ENCODE assay signal across 8 cellular contexts in the genomic region with DNA sequence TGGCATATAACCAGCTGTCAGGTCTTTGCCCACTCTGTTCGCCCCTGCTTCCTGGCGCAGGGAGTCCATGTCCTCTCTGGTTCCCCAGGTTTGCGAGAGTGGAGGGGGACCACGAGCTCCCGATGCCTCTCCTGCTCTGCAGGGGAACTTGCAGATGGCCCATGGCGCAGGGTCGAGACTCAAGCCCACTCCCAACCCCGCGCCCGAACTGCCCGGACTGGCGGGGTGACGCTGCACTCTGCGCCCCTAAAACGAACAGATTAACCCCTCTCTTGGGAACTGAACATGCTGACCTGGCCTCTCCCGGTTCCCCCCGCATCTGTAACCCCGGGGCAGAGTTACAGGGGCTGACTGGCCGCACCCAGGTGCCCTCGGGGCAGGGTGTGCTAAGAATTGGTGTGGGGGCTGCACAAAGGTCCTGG. TPM values are rescaled to one million over a fixed set of nuclear protein-coding genes. Genes with fewer than 3 reads are reported as not detected.
A peak's percentile ranks its signal among the peaks of the same experiment; 100 is the strongest.
DNase-seq lines count a peak whose midpoint lies in the region; ATAC-seq and TF ChIP-seq lines count a peak whose summit lies in the region.

No MANE protein-coding gene starts in this region.

- CTCF ChIA-PET in activated naive CD4-positive, alpha-beta T cell treated with anti-CD3 and anti-CD28 coated beads, Interleukin-2, amount 10 ng/mL, durations not matched to agents 7 days and 5 days (lab: Charles Lee) = interaction anchor here (0.8 to 4.0 kb wide), 4 partner anchors 11 to 84 kb away, joined by 3 to 26 read pairs (median 4); no protein-coding TSS in a partner anchor

- peaks cover 31% of the 10 kb centered on the region for H3K27me3 Mint-ChIP-seq in activated naive CD4-positive, alpha-beta T cell treated with anti-CD3 and anti-CD28 coated beads, Interleukin-2, amount 10 ng/mL, durations not matched to agents 7 days and 5 days

- TF ChIP-seq POLR2A in adrenal gland (IDR thresholded peaks at IDR 0.05) = no peak
- no peak for TF ChIP-seq POLR2A in lower leg skin (IDR thresholded peaks at IDR 0.05)
- no peak for TF ChIP-seq POLR2A in upper lobe of left lung (IDR thresholded peaks at IDR 0.05)

- TF ChIP-seq EP300 in upper lobe of left lung (IDR thresholded peaks at IDR 0.05) = no peak

- ATAC-seq in upper lobe of left lung (ENCODE audit: low FRiP score in 2 of 2) = no peak

- no peak for DNase-seq in activated naive CD4-positive, alpha-beta T cell treated with anti-CD3 and anti-CD28 coated beads, Interleukin-2, amount 10 ng/mL, durations not matched to agents 7 days and 5 days
- DNase-seq in activated naive CD4-positive, alpha-beta T cell treated with anti-CD3 and anti-CD28 coated beads, Interleukin-2, amount 50 U/mL, for 16 hours = no peak
- peak in 1 of 7 donors; percentile 19 for DNase-seq in adrenal gland
- DNase-seq in lower leg skin (ENCODE audit: low spot score in 2 of 2) = peak in 1 of 2 donors; percentile 87
- DNase-seq in upper lobe of left lung = no peak
- no peak for DNase-seq in NCI-H146 (lab: John Stamatoyannopoulos, UW)
- DNase-seq in NCI-H128 (lab: John Stamatoyannopoulos, UW; ENCODE audit: unreplicated experiment) = no peak
- DNase-seq in activated CD4-positive, alpha-beta T cell treated with anti-CD3 and anti-CD28 coated beads, Interleukin-2, amount 50 U/mL, for 48 hours = no peak

- H3K9me3 Mint-ChIP-seq in activated naive CD4-positive, alpha-beta T cell treated with anti-CD3 and anti-CD28 coated beads, Interleukin-2, amount 10 ng/mL, durations not matched to agents 7 days and 5 days = no peaks in the 10 kb centered on the region

- H3K4me1 Mint-ChIP-seq in activated naive CD4-positive, alpha-beta T cell treated with anti-CD3 and anti-CD28 coated beads, Interleukin-2, amount 10 ng/mL, durations not matched to agents 7 days and 5 days = peaks cover 27% of the 10 kb centered on the region

- H3K4me1 ChIP-seq in adrenal gland (replicated peaks in 1 of 2) (peaks cover 12 to 38% of the 10 kb centered on the region in 2 donors), upper lobe of left lung (peaks cover 23 to 45% (median 28%) of the 10 kb centered on the region in 4 donors)

- H3K36me3 ChIP-seq in adrenal gland (replicated peaks in 1 of 2) = peaks cover 0 to 2% of the 10 kb centered on the region in 2 donors
- peaks cover 0 to 7% (median 1%) of the 10 kb centered on the region in 4 donors for H3K36me3 ChIP-seq in upper lobe of left lung

- H3K4me3 ChIP-seq in adrenal gland (peak overlapping the region; percentile 73 to 99 (median 90)), lower leg skin (ENCODE audit: low read depth, poor library complexity, severe bottlenecking) (peak overlapping the region; percentile 85), upper lobe of left lung (peak overlapping the region; percentile 31 to 92 (median 89))

- peak overlapping the region; percentile 78 for H3K27ac Mint-ChIP-seq in activated naive CD4-positive, alpha-beta T cell treated with anti-CD3 and anti-CD28 coated beads, Interleukin-2, amount 10 ng/mL, durations not matched to agents 7 days and 5 days

- peaks cover 10% of the 10 kb centered on the region for H3K36me3 Mint-ChIP-seq in activated naive CD4-positive, alpha-beta T cell treated with anti-CD3 and anti-CD28 coated beads, Interleukin-2, amount 10 ng/mL, durations not matched to agents 7 days and 5 days

- no peaks in the 10 kb centered on the region for H3K27me3 ChIP-seq in adrenal gland
- H3K27me3 ChIP-seq in upper lobe of left lung = no peaks in the 10 kb centered on the region

- H3K9me3 ChIP-seq in adrenal gland (replicated peaks in 1 of 3) (no peaks in the 10 kb centered on the region), upper lobe of left lung (no peaks in the 10 kb centered on the region)

- WGBS in adrenal gland, 4 donors = 8 to 17% (median 9%) methylated on average over 7 to 20 of the region's 20 CpGs
- 2 to 7% methylated on average over 9 to 18 of the region's 20 CpGs for WGBS in lower leg skin, 2 donors
- WGBS in upper lobe of left lung, 2 donors = 3 to 10% methylated on average over 17 to 19 of the region's 20 CpGs

- no peak for TF ChIP-seq CTCF in adrenal gland (IDR thresholded peaks at IDR 0.05)
- no peak for TF ChIP-seq CTCF in lower leg skin (IDR thresholded peaks at IDR 0.05)
- no peak for TF ChIP-seq CTCF in upper lobe of left lung (IDR thresholded peaks at IDR 0.05)

- peak overlapping the region; percentile 96 for H3K4me3 Mint-ChIP-seq in activated naive CD4-positive, alpha-beta T cell treated with anti-CD3 and anti-CD28 coated beads, Interleukin-2, amount 10 ng/mL, durations not matched to agents 7 days and 5 days

- intact Hi-C loops in adrenal gland (cut with DNase I) (loop anchor here in 1 of 2 donors (5.0 kb wide), 1 partner anchor 83 kb away; no protein-coding TSS in a partner anchor), lower leg skin (cut with DNase I; ENCODE audit: low total_unique reads) (no loop called here)

- H3K27ac ChIP-seq in adrenal gland (peak overlapping the region in 1 of 5 donors; percentile 67), upper lobe of left lung (peak overlapping the region; percentile 55 to 88 (median 71))

RNA-seq across cellular contexts. Expression of a gene that starts 0.7 kb away (rescaled TPM):
- total RNA-seq in adrenal gland = 10 to 100 TPM; 13.4 to 37.1 (median 28.8) TPM
- polyA plus RNA-seq in adrenal gland = 10 to 100 TPM in 2 of 3 donors, 1 to 10 TPM in 1; 6.0 to 18.2 (median 13.6) TPM
- total RNA-seq in lower leg skin = 10 to 100 TPM; 16.4 to 28.6 (median 22.3) TPM
- 10 to 100 TPM; 25.6 to 84.8 (median 57.5) TPM for total RNA-seq in upper lobe of left lung

RNA-seq across cellular contexts. Expression of a gene that starts 8.6 kb away (rescaled TPM):
- total RNA-seq in adrenal gland (1 to 10 TPM in 3 of 8 donors, under 1 TPM in 5; 0.13 to 2.2 (median 0.72) TPM), lower leg skin (100 to 1,000 TPM in 2 of 4 donors, 10 to 100 TPM in 2; 84.3 to 120 (median 97.2) TPM), upper lobe of left lung (100 to 1,000 TPM in 1 of 6 donors, 10 to 100 TPM in 5; 54.2 to 102 (median 64.4) TPM)
- under 1 TPM; 0.31 to 0.97 (median 0.37) TPM for polyA plus RNA-seq in adrenal gland

RNA-seq across cellular contexts. Expression of a gene that starts 19.8 kb away (rescaled TPM):
- total RNA-seq in adrenal gland (10 to 100 TPM; 17.0 to 54.7 (median 25.0) TPM), lower leg skin (10 to 100 TPM; 23.4 to 55.6 (median 37.4) TPM), upper lobe of left lung (100 to 1,000 TPM in 1 of 6 donors, 10 to 100 TPM in 5; 44.9 to 109 (median 49.5) TPM)
- polyA plus RNA-seq in adrenal gland = 10 to 100 TPM; 14.8 to 22.2 (median 19.6) TPM

Comparison
In these comparisons a context has a peak if more than half of its experiments do, and no peak if none do; other contexts are left out.
1. RNA of a gene that starts 8.6 kb away (total RNA-seq): 84.3 to 120 TPM in lower leg skin and 54.2 to 102 TPM in upper lobe of left lung; 0.13 to 2.2 TPM in adrenal gland; every median in the first group is over 10 times any median in the second.
2. Peak in every context shown above with its lines, with median percentiles within 50 percentile points of each other: H3K4me3 ChIP-seq.